12 cellular contexts compared by ENCODE assay signal in the genomic region with DNA sequence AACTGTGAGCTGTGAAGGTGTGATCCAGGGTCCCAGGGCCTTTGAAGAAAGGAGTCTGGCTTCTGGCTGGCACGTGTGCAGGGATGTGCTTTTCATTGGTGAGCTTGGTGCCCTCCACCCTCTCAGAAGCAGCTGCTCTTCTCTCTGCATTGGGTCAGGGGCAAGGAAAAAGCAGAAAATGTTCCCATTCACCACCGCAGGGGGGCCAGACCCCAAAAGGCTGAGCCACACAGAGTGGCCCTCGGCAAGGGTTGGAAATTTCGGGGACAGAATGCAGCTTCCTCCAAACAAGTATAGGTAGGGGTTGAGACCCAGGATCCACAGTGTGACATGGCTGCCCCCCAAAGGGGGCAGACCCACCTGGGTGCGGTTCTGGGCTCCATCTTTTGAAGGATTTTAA. TPM values are rescaled to one million over a fixed set of nuclear protein-coding genes. Genes with fewer than 3 reads are reported as not detected.
DNase-seq lines count a peak whose midpoint lies in the region; ATAC-seq and TF ChIP-seq lines count a peak whose summit lies in the region.
"Had no signal": no experiment of that assay in that cellular context is flagged by ENCODE, and none has a peak within 500 bp of the region (broad histone marks: within the 10 kb centered on the region; RNA-seq: fewer than 3 reads in every experiment).

No MANE protein-coding gene starts in this region.

- TF ChIP-seq CTCF in coronary artery (IDR thresholded peaks at IDR 0.05) (no peak), testis (IDR thresholded peaks at IDR 0.05) (no peak)

- H3K27ac Mint-ChIP-seq in T-helper 1 cell treated with Interleukin-12 subunit alpha and Interleukin-12 subunit beta and Interleukin-4 antibody, amounts not matched to agents 30 μg/mL and 1 μg/mL, for 36 hours = peak overlapping the region; percentile 99

- 68 to 77% methylated on average over 5 of the region's 5 CpGs for WGBS in testis, 2 donors

- DNase-seq in T-helper 1 cell = no peak
- DNase-seq in NAMALWA (ENCODE audit: low spot score) = peak; percentile 84
- DNase-seq in coronary artery (ENCODE audit: low spot score) = no peak
- DNase-seq in testis = no peak
- DNase-seq in SJCRH30 = no peak
- DNase-seq: central memory CD4-positive, alpha-beta T cell had no signal

- H3K4me1 ChIP-seq in testis (peaks cover 50% of the 10 kb centered on the region), SJCRH30 (peaks cover 36% of the 10 kb centered on the region)

- intact Hi-C loops in testis (cut with DNase I; ENCODE audit: low total_unique reads) = loop anchor here (5.0 kb wide), 1 partner anchor 58 kb away; a partner anchor contains a TSS

- no peak for ATAC-seq in GM18519 (IDR thresholded peaks at IDR 0.05; ENCODE audit: low FRiP score, unreplicated experiment)

- H3K27me3 Mint-ChIP-seq in T-helper 1 cell treated with Interleukin-12 subunit alpha and Interleukin-12 subunit beta and Interleukin-4 antibody, amounts not matched to agents 30 μg/mL and 1 μg/mL, for 36 hours (ENCODE audit: low read depth) = no peaks in the 10 kb centered on the region

- peaks cover 56% of the 10 kb centered on the region for H3K36me3 Mint-ChIP-seq in T-helper 1 cell treated with Interleukin-12 subunit alpha and Interleukin-12 subunit beta and Interleukin-4 antibody, amounts not matched to agents 30 μg/mL and 1 μg/mL, for 36 hours (ENCODE audit: low read depth)

- H3K27ac ChIP-seq in coronary artery (peak overlapping the region; percentile 42 to 49), skin epidermis (peak overlapping the region in 20 of 21 experiments; percentile 9 to 100 (median 91)), testis (no peak overlapping the region), SJCRH30 (no peak overlapping the region)

- no peaks in the 10 kb centered on the region for H3K27me3 ChIP-seq in testis
- no peaks in the 10 kb centered on the region for H3K27me3 ChIP-seq in SJCRH30

- peak overlapping the region; percentile 93 for H3K4me3 Mint-ChIP-seq in T-helper 1 cell treated with Interleukin-12 subunit alpha and Interleukin-12 subunit beta and Interleukin-4 antibody, amounts not matched to agents 30 μg/mL and 1 μg/mL, for 36 hours

- H3K9me3 ChIP-seq in testis (no peaks in the 10 kb centered on the region), SJCRH30 (replicated peaks) (no peaks in the 10 kb centered on the region)

- H3K36me3 ChIP-seq in testis (ENCODE audit: low read depth, missing control alignments) = no peaks in the 10 kb centered on the region
- H3K36me3 ChIP-seq in SJCRH30 = peaks cover 3% of the 10 kb centered on the region; the same call in 1 of the 2 replicates

- peaks cover 52% of the 10 kb centered on the region for H3K4me1 Mint-ChIP-seq in T-helper 1 cell treated with Interleukin-12 subunit alpha and Interleukin-12 subunit beta and Interleukin-4 antibody, amounts not matched to agents 30 μg/mL and 1 μg/mL, for 36 hours (ENCODE audit: low read depth)

- no peaks in the 10 kb centered on the region for H3K9me3 Mint-ChIP-seq in T-helper 1 cell treated with Interleukin-12 subunit alpha and Interleukin-12 subunit beta and Interleukin-4 antibody, amounts not matched to agents 30 μg/mL and 1 μg/mL, for 36 hours

- TF ChIP-seq POLR2A in testis (IDR thresholded peaks at IDR 0.05) = no peak

- H3K4me3 ChIP-seq in coronary artery = peak overlapping the region; percentile 14
- H3K4me3 ChIP-seq in skin epidermis = peak overlapping the region; percentile 59 to 96 (median 81)
- no peak overlapping the region for H3K4me3 ChIP-seq in testis
- no peak overlapping the region for H3K4me3 ChIP-seq in SJCRH30

RNA-seq across cellular contexts. Expression of a gene that starts 2.5 kb away (rescaled TPM):
- total RNA-seq in testis = 10 to 100 TPM; 41.5 to 43.1 TPM
- 45.6 TPM for polyA plus RNA-seq in testis (ENCODE audit: insufficient read depth, low read depth, low replicate concordance)
- total RNA-seq in SJCRH30 (2014; rRNA removed; shearing (Covaris generic)) = 23.2 and 24.0 TPM in 2 replicates

RNA-seq across cellular contexts. Expression of a gene that starts 28.2 kb away (rescaled TPM):
- 1 to 10 TPM; 4.3 to 4.6 TPM for total RNA-seq in testis
- polyA plus RNA-seq in testis (ENCODE audit: insufficient read depth, low read depth, low replicate concordance) = 2.2 TPM
- total RNA-seq in SJCRH30 (2014; rRNA removed; shearing (Covaris generic)) = not detected in 2 replicates
- total RNA-seq: M059J, smooth muscle cell had no signal
- polyA plus RNA-seq: AG04450, smooth muscle cell had no signal

RNA-seq across cellular contexts. Expression of a gene that starts 35.8 kb away (rescaled TPM):
- under 1 TPM; 0.12 to 0.31 TPM for total RNA-seq in testis
- polyA plus RNA-seq in testis (ENCODE audit: insufficient read depth, low read depth, low replicate concordance) = not detected
- not detected in 2 replicates for total RNA-seq in SJCRH30 (2014; rRNA removed; shearing (Covaris generic))
- total RNA-seq: M059J, smooth muscle cell had no signal
- polyA plus RNA-seq: AG04450, smooth muscle cell had no signal

RNA-seq across cellular contexts. Expression of a gene that starts 42.0 kb away (rescaled TPM):
- total RNA-seq in testis = 1 to 10 TPM; 3.7 to 5.7 TPM
- 3.6 TPM for polyA plus RNA-seq in testis (ENCODE audit: insufficient read depth, low read depth, low replicate concordance)
- total RNA-seq in SJCRH30 (2014; rRNA removed; shearing (Covaris generic)) = not detected in 2 replicates
- total RNA-seq: M059J had no signal
- polyA plus RNA-seq: AG04450, smooth muscle cell had no signal

RNA-seq across cellular contexts. Expression of a gene that starts 58.5 kb away (rescaled TPM):
- total RNA-seq in testis = 10 to 100 TPM; 68.2 to 78.5 TPM
- 27.0 TPM for polyA plus RNA-seq in testis (ENCODE audit: insufficient read depth, low read depth, low replicate concordance)
- total RNA-seq in SJCRH30 (2014; rRNA removed; shearing (Covaris generic)) = 27.1 and 28.3 TPM in 2 replicates

Comparison
In these comparisons a context has a peak if more than half of its experiments do, and no peak if none do; other contexts are left out.
1. H3K27ac ChIP-seq: peak in coronary artery (2 of 2) and skin epidermis (20 of 21); none in testis (0 of 2) and SJCRH30 (single experiment).
2. H3K4me3 ChIP-seq: peak in coronary artery (single experiment) and skin epidermis (7 of 7); none in testis (0 of 2) and SJCRH30 (single experiment).